8 cellular contexts compared by ENCODE assay signal in the genomic region with DNA sequence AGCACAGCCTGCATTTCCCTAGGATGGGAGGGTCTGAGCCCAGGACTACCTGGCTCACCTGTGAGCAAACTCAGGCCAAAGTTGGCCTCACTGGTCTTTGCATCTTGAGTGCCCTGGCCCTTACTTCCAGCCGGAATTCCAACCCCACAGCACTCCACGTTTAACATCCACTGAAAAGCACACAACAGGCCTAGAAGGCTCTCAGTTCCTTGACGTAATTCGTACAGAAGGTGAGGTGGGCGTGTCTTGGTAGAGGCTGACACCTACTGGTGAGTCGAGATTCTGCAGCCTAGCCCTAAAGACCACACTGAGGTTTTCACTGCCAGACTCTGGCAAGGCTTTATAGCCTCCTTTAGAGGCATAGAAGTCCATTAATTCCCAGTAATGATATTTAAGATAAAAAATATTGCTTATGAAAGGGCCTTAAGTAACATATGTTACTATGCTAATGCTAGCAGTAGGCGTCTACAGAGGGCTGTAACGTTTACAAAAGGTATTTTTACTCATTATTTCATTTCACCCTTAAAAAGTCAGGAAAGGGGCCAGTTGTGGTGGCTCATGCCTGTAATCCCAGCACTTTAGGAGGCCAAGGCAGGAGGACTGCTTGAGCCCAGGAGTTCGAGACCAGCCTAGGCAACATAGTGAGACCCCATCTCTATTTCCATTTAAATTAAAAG.
DNase-seq lines count a peak whose midpoint lies in the region; ATAC-seq, FAIRE-seq and TF ChIP-seq lines count a peak whose summit lies in the region.

No MANE protein-coding gene starts in this region.

- no peaks in the 10 kb centered on the region for H4K20me1 ChIP-seq in astrocyte (ENCODE audit: insufficient read depth, low read length)

- H3K36me3 Mint-ChIP-seq in IgD-negative memory B cell (no peaks in the 10 kb centered on the region), T-helper 17 cell (ENCODE audit: low read depth) (no peaks in the 10 kb centered on the region), astrocyte (ENCODE audit: low read depth, unreplicated experiment) (peaks cover 3% of the 10 kb centered on the region)

- H3K9me3 ChIP-seq in T-helper 17 cell (ENCODE audit: control insufficient read depth, low read length, poor library complexity, severe bottlenecking) (no peaks in the 10 kb centered on the region), astrocyte (ENCODE audit: insufficient read depth, low read depth, low read length) (no peaks in the 10 kb centered on the region), kidney (ENCODE audit: control insufficient read depth in 1 of 2, low read length in 2 of 2) (peaks cover 0 to 5% of the 10 kb centered on the region in 2 donors)

- POLR2A ChIA-PET in GM10248 (lab: Yijun Ruan, JAX) = no interaction called here

- H3K27ac Mint-ChIP-seq in IgD-negative memory B cell (peak overlapping the region; percentile 5 to 50 (median 42)), T-helper 17 cell (peak overlapping the region; percentile 29), astrocyte (ENCODE audit: unreplicated experiment) (no peak overlapping the region)

- DNase-seq in GM10248 (ENCODE audit: extremely low spot score) (peak; percentile 79), T-helper 17 cell (peak; percentile 25 to 48 (median 37)), astrocyte (ENCODE audit: low read depth) (peak; percentile 54), kidney (no peak)
- peak; percentile 55 to 61 for DNase-seq in stimulated activated CD4-positive, alpha-beta T cell treated with anti-CD3 and anti-CD28 coated beads, Interleukin-4, amount 100 ng/mL, for 48 hours (ENCODE audit: low read depth in 2 of 2)

- H3K4me3 Mint-ChIP-seq in IgD-negative memory B cell (peak overlapping the region in 1 of 4 donors; percentile 56), T-helper 17 cell (no peak overlapping the region), astrocyte (ENCODE audit: unreplicated experiment) (no peak overlapping the region)

- intact Hi-C loops in kidney (cut with DNase I) = no loop called here

- H3K27ac ChIP-seq in astrocyte (ENCODE audit: low read depth, low read length) = no peak overlapping the region
- no peak overlapping the region for H3K27ac ChIP-seq in kidney (ENCODE audit: low read depth in 2 of 2, low read length in 2 of 2)

- peaks cover 0 to 3% (median 1%) of the 10 kb centered on the region in 3 donors for H3K4me1 Mint-ChIP-seq in IgD-negative memory B cell
- peaks cover 16% of the 10 kb centered on the region for H3K4me1 Mint-ChIP-seq in T-helper 17 cell
- H3K4me1 Mint-ChIP-seq in astrocyte (ENCODE audit: low read depth, unreplicated experiment) = no peaks in the 10 kb centered on the region

- H3K9me3 Mint-ChIP-seq in IgD-negative memory B cell (no peaks in the 10 kb centered on the region), astrocyte (ENCODE audit: unreplicated experiment) (no peaks in the 10 kb centered on the region)

- no peaks in the 10 kb centered on the region for H3K27me3 ChIP-seq in astrocyte (ENCODE audit: insufficient read depth, low read length)

- FAIRE-seq in astrocyte (lab: Jason Lieb, UNC) (no peak), kidney (lab: Jason Lieb, UNC) (no peak)

- peaks cover 14% of the 10 kb centered on the region for H3K4me1 ChIP-seq in astrocyte (ENCODE audit: insufficient read depth, low read length)
- peaks cover 6 to 11% of the 10 kb centered on the region in 2 donors for H3K4me1 ChIP-seq in kidney (ENCODE audit: control insufficient read depth in 1 of 2, insufficient read depth in 1 of 2, low read depth in 1 of 2, low read length in 2 of 2)

- TF ChIP-seq CTCF in GM10248 (IDR thresholded peaks at IDR 0.05; ENCODE audit: control extremely low read depth, extremely low read depth, low read depth, missing control alignments) (peak; percentile 65), astrocyte (IDR thresholded peaks at IDR 0.05; ENCODE audit: insufficient read depth, low read depth, low read length) (peak; percentile 74), kidney (IDR thresholded peaks at IDR 0.05; ENCODE audit: borderline replicate concordance, extremely low read depth, insufficient read depth) (peak; percentile 73)

- no peak overlapping the region for H3K4me3 ChIP-seq in astrocyte (ENCODE audit: insufficient read depth, low read depth, low read length)
- no peak overlapping the region for H3K4me3 ChIP-seq in kidney (ENCODE audit: low read length in 2 of 2)

- H3K36me3 ChIP-seq in astrocyte (ENCODE audit: insufficient read depth, low read length) (no peaks in the 10 kb centered on the region), kidney (ENCODE audit: control insufficient read depth in 1 of 2, insufficient read depth in 2 of 2, low read length in 2 of 2) (no peaks in the 10 kb centered on the region)

- CTCF ChIA-PET in GM10248 (lab: Yijun Ruan, JAX) = interaction anchor here (0.6 to 1.4 kb wide), 3 partner anchors 25 to 211 kb away, joined by 3 read pairs; no protein-coding TSS in a partner anchor

- H2AFZ ChIP-seq in astrocyte (ENCODE audit: low read depth, low read length) = no peak overlapping the region

- H3K27me3 Mint-ChIP-seq in IgD-negative memory B cell (peaks cover 8% of the 10 kb centered on the region), T-helper 17 cell (no peaks in the 10 kb centered on the region), astrocyte (ENCODE audit: low read depth, unreplicated experiment) (peaks cover 2% of the 10 kb centered on the region)

- no peak overlapping the region for H3K4me2 ChIP-seq in astrocyte (ENCODE audit: low read length)

- peak; percentile 89 for ATAC-seq in T-helper 17 cell
- ATAC-seq in GM18858 (IDR thresholded peaks at IDR 0.05; ENCODE audit: unreplicated experiment) = no peak
- no peak for ATAC-seq in HG03159 (IDR thresholded peaks at IDR 0.05; ENCODE audit: unreplicated experiment)

- no peak overlapping the region for H3K9ac ChIP-seq in astrocyte (ENCODE audit: low read length)
- no peak overlapping the region for H3K9ac ChIP-seq in kidney (ENCODE audit: low read length in 2 of 2)

- H3K79me2 ChIP-seq in astrocyte (ENCODE audit: insufficient read depth, low read length) = peaks cover 5% of the 10 kb centered on the region
